1 cellular context compared by ENCODE assay signal in the genomic region with DNA sequence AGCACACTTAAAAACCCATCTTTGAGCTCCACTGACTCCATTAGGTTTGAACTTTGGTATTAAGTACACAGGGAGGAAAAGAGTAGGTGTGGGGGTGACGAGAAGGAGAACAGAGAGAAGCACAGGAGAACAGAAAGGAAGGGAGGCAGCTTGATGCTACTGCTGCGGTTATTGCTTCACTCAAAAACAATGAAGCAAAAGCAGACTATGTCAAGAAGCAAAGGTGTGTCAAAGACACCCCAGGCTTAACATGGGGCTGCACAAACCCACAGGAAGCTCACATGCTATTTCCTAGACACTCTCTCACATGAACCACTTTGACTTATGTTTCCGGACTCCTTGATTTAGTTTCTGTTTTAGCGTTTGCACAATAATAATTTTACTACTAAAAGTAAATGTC.
TF ChIP-seq lines count a peak whose summit lies in the region.

No MANE protein-coding gene starts in this region.

TF ChIP-seq in GM23338, 12 proteins besides CTCF, POLR2A, EP300 and RAD21 (continued from another document):
- TF ChIP-seq, protein P1, sequence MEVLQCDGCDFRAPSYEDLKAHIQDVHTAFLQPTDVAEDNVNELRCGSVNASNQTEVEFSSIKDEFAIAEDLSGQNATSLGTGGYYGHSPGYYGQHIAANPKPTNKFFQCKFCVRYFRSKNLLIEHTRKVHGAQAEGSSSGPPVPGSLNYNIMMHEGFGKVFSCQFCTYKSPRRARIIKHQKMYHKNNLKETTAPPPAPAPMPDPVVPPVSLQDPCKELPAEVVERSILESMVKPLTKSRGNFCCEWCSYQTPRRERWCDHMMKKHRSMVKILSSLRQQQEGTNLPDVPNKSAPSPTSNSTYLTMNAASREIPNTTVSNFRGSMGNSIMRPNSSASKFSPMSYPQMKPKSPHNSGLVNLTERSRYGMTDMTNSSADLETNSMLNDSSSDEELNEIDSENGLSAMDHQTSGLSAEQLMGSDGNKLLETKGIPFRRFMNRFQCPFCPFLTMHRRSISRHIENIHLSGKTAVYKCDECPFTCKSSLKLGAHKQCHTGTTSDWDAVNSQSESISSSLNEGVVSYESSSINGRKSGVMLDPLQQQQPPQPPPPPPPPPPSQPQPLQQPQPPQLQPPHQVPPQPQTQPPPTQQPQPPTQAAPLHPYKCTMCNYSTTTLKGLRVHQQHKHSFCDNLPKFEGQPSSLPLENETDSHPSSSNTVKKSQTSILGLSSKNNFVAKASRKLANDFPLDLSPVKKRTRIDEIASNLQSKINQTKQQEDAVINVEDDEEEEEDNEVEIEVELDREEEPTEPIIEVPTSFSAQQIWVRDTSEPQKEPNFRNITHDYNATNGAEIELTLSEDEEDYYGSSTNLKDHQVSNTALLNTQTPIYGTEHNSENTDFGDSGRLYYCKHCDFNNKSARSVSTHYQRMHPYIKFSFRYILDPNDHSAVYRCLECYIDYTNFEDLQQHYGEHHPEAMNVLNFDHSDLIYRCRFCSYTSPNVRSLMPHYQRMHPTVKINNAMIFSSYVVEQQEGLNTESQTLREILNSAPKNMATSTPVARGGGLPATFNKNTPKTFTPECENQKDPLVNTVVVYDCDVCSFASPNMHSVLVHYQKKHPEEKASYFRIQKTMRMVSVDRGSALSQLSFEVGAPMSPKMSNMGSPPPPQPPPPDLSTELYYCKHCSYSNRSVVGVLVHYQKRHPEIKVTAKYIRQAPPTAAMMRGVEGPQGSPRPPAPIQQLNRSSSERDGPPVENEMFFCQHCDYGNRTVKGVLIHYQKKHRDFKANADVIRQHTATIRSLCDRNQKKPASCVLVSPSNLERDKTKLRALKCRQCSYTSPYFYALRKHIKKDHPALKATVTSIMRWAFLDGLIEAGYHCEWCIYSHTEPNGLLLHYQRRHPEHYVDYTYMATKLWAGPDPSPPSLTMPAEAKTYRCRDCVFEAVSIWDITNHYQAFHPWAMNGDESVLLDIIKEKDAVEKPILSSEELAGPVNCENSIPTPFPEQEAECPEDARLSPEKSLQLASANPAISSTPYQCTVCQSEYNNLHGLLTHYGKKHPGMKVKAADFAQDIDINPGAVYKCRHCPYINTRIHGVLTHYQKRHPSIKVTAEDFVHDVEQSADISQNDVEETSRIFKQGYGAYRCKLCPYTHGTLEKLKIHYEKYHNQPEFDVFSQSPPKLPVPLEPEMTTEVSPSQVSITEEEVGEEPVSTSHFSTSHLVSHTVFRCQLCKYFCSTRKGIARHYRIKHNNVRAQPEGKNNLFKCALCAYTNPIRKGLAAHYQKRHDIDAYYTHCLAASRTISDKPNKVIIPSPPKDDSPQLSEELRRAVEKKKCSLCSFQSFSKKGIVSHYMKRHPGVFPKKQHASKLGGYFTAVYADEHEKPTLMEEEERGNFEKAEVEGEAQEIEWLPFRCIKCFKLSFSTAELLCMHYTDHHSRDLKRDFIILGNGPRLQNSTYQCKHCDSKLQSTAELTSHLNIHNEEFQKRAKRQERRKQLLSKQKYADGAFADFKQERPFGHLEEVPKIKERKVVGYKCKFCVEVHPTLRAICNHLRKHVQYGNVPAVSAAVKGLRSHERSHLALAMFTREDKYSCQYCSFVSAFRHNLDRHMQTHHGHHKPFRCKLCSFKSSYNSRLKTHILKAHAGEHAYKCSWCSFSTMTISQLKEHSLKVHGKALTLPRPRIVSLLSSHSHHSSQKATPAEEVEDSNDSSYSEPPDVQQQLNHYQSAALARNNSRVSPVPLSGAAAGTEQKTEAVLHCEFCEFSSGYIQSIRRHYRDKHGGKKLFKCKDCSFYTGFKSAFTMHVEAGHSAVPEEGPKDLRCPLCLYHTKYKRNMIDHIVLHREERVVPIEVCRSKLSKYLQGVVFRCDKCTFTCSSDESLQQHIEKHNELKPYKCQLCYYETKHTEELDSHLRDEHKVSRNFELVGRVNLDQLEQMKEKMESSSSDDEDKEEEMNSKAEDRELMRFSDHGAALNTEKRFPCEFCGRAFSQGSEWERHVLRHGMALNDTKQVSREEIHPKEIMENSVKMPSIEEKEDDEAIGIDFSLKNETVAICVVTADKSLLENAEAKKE (CRISPR knock-in tag; IDR thresholded peaks at IDR 0.05): no peak
- no peak for TF ChIP-seq EZH2 (IDR thresholded peaks at IDR 0.05; ENCODE audit: low read depth, unreplicated experiment)
- TF ChIP-seq JUNB (IDR thresholded peaks at IDR 0.05; ENCODE audit: unreplicated experiment): no peak
- TF ChIP-seq ZNF331 (CRISPR knock-in tag; IDR thresholded peaks at IDR 0.05; ENCODE audit: low read depth): no peak
- no peak for TF ChIP-seq STAT1 (IDR thresholded peaks at IDR 0.05; ENCODE audit: unreplicated experiment)
- no peak for TF ChIP-seq EZH2phosphoT487 (IDR thresholded peaks at IDR 0.05; ENCODE audit: unreplicated experiment)
- no peak for TF ChIP-seq ZNF114 (CRISPR knock-in tag; IDR thresholded peaks at IDR 0.05)
